Comparison of ENCODE assay signal across 10 cellular contexts in the genomic region with DNA sequence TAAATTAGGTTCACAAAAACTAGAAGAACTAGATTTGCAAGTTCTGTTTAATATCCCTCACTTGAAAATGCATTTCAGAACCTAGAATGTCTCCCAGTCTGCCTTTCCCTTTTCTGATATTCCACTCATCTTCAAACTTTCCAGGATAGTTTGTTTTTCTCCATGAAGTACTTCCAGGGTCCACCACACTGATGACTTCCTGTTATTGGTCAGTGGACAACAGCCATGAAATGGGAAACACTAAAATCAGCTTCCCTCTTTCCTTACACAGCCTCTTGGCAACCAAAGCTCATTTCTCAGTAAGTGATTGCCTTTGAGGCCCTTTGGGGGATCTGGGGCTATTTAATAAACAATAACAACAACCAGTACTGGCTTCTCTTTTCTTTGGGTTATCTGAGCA.
DNase-seq lines count a peak whose midpoint lies in the region; ATAC-seq and TF ChIP-seq lines count a peak whose summit lies in the region.
"Had no signal": no experiment of that assay in that cellular context is flagged by ENCODE, and none has a peak within 500 bp of the region (broad histone marks: within the 10 kb centered on the region; RNA-seq: fewer than 3 reads in every experiment).

No MANE protein-coding gene starts in this region.

- H3K4me2 ChIP-seq in H9 (ENCODE audit: insufficient read depth, insufficient read length, low read length) = no peak overlapping the region

- H3K27ac Mint-ChIP-seq in CD4-positive, CD25-positive, alpha-beta regulatory T cell = peak overlapping the region; percentile 71 to 99 (median 99)
- peak overlapping the region; percentile 96 to 98 (median 97) for H3K27ac Mint-ChIP-seq in H9
- peak overlapping the region; percentile 71 for H3K27ac Mint-ChIP-seq in activated T-helper 17 cell treated with anti-CD3 and anti-CD28 coated beads, Interleukin-2, amount 50 U/mL, for 72 hours
- peak overlapping the region; percentile 95 for H3K27ac Mint-ChIP-seq in mesothelial cell of epicardium
- no peak overlapping the region for H3K27ac Mint-ChIP-seq in natural killer cell

- no peaks in the 10 kb centered on the region for H3K23me2 ChIP-seq in H9 (ENCODE audit: insufficient read length, low read depth, low read length, poor library complexity, severe bottlenecking)

- H3K9me3 Mint-ChIP-seq in CD4-positive, CD25-positive, alpha-beta regulatory T cell = peaks cover 0 to 1% (median 0%) of the 10 kb centered on the region in 7 donors
- H3K9me3 Mint-ChIP-seq in H9 (no peaks in the 10 kb centered on the region), mesothelial cell of epicardium (no peaks in the 10 kb centered on the region), natural killer cell (no peaks in the 10 kb centered on the region)
- no peaks in the 10 kb centered on the region for H3K9me3 Mint-ChIP-seq in activated T-helper 17 cell treated with anti-CD3 and anti-CD28 coated beads, Interleukin-2, amount 50 U/mL, for 72 hours

- peak overlapping the region; percentile 45 for H3K4me3 ChIP-seq in CD4-positive, CD25-positive, alpha-beta regulatory T cell (ENCODE audit: low read depth, low read length)

- H3T11ph ChIP-seq in H9 (ENCODE audit: low read length) = no peak overlapping the region

- H2BK20ac ChIP-seq in H9 (ENCODE audit: low read depth, low read length, poor library complexity, severe bottlenecking) = no peak overlapping the region

- H3K18ac ChIP-seq in H9 (ENCODE audit: insufficient read length, low read depth, low read length) = no peak overlapping the region

- peaks cover 11% of the 10 kb centered on the region; the same call in 1 of the 2 replicates for H3K79me2 ChIP-seq in H9 (ENCODE audit: insufficient read depth, low read length)

- H2BK15ac ChIP-seq in H9 (ENCODE audit: low read depth, low read length) = no peak overlapping the region

- intact Hi-C loops in natural killer cell (cut with micrococcal nuclease) = no loop called here

- TF ChIP-seq CTCF in H9 (conservative IDR thresholded peaks at IDR 0.05) (no peak), mesothelial cell of epicardium (IDR thresholded peaks at IDR 0.05; ENCODE audit: unreplicated experiment) (no peak), natural killer cell (IDR thresholded peaks at IDR 0.05) (no peak)

- H3K4ac ChIP-seq in H9 (ENCODE audit: low read depth, low read length) = no peak overlapping the region

- no peaks in the 10 kb centered on the region for H3K36me3 ChIP-seq in CD4-positive, CD25-positive, alpha-beta regulatory T cell (ENCODE audit: control insufficient read depth, insufficient read depth, low read length)

- peaks cover 23 to 93% (median 79%) of the 10 kb centered on the region in 4 donors for H3K4me1 Mint-ChIP-seq in CD4-positive, CD25-positive, alpha-beta regulatory T cell
- H3K4me1 Mint-ChIP-seq in H9 (peaks cover 71 to 79% of the 10 kb centered on the region in 2 experiments), mesothelial cell of epicardium (peaks cover 84% of the 10 kb centered on the region), natural killer cell (peaks cover 49 to 53% of the 10 kb centered on the region in 2 donors)
- H3K4me1 Mint-ChIP-seq in activated T-helper 17 cell treated with anti-CD3 and anti-CD28 coated beads, Interleukin-2, amount 50 U/mL, for 72 hours = peaks cover 65% of the 10 kb centered on the region

- H3K9ac ChIP-seq in H9 (ENCODE audit: extremely low read depth, insufficient read length, low read length) = no peak overlapping the region

- no peak for ATAC-seq in CD4-positive, CD25-positive, alpha-beta regulatory T cell (ENCODE audit: low read depth in 2 of 2)
- ATAC-seq in activated T-helper 17 cell treated with anti-CD3 and anti-CD28 coated beads, Interleukin-2, amount 50 U/mL, for 72 hours (replicated peaks) = no peak
- ATAC-seq in natural killer cell = no peak

- H3K27me3 Mint-ChIP-seq in CD4-positive, CD25-positive, alpha-beta regulatory T cell = peaks cover 4% of the 10 kb centered on the region
- H3K27me3 Mint-ChIP-seq in H9 (ENCODE audit: low read depth) = no peaks in the 10 kb centered on the region
- H3K27me3 Mint-ChIP-seq in activated T-helper 17 cell treated with anti-CD3 and anti-CD28 coated beads, Interleukin-2, amount 50 U/mL, for 72 hours = no peaks in the 10 kb centered on the region
- H3K27me3 Mint-ChIP-seq in mesothelial cell of epicardium (ENCODE audit: low read depth) = no peaks in the 10 kb centered on the region
- no peaks in the 10 kb centered on the region for H3K27me3 Mint-ChIP-seq in natural killer cell (ENCODE audit: low read depth in 2 of 2)

- no peak overlapping the region for H4K91ac ChIP-seq in H9 (ENCODE audit: insufficient read length, low read depth, low read length)

- H3K56ac ChIP-seq in H9 (ENCODE audit: insufficient read length, low read depth, low read length) = no peak overlapping the region

- H2AFZ ChIP-seq in H9 (ENCODE audit: low read length) = no peak overlapping the region

- H3K14ac ChIP-seq in H9 (ENCODE audit: insufficient read depth, low read length) = no peak overlapping the region

- peaks cover 84% of the 10 kb centered on the region for H3K4me1 ChIP-seq in CD4-positive, CD25-positive, alpha-beta regulatory T cell (ENCODE audit: control insufficient read depth, insufficient read depth, low read length, poor library complexity, severe bottlenecking)
- peaks cover 24% of the 10 kb centered on the region for H3K4me1 ChIP-seq in H9 (ENCODE audit: insufficient read depth, low read length)

- H3K27ac ChIP-seq in CD4-positive, CD25-positive, alpha-beta regulatory T cell (ENCODE audit: insufficient read depth, low read length, poor library complexity, severe bottlenecking) = peak overlapping the region; percentile 65
- peak overlapping the region; percentile 28 for H3K27ac ChIP-seq in H9 (ENCODE audit: insufficient read length, low read depth, low read length)

- H2BK12ac ChIP-seq in H9 (ENCODE audit: insufficient read length, low read depth, low read length) = no peak overlapping the region

- H3K4me3 Mint-ChIP-seq in CD4-positive, CD25-positive, alpha-beta regulatory T cell = peak overlapping the region; percentile 9 to 75 (median 73)
- H3K4me3 Mint-ChIP-seq in H9 = no peak overlapping the region
- H3K4me3 Mint-ChIP-seq in activated T-helper 17 cell treated with anti-CD3 and anti-CD28 coated beads, Interleukin-2, amount 50 U/mL, for 72 hours = peak overlapping the region; percentile 97
- H3K4me3 Mint-ChIP-seq in mesothelial cell of epicardium = peak overlapping the region; percentile 7
- H3K4me3 Mint-ChIP-seq in natural killer cell = no peak overlapping the region

- no peak overlapping the region for H2BK5ac ChIP-seq in H9 (ENCODE audit: insufficient read length, low read length)

- no peaks in the 10 kb centered on the region for H3K9me3 ChIP-seq in CD4-positive, CD25-positive, alpha-beta regulatory T cell (ENCODE audit: control insufficient read depth in 2 of 2, low read length in 2 of 2)
- H3K9me3 ChIP-seq in H9 (ENCODE audit: control insufficient read depth, low read depth, low read length) = no peaks in the 10 kb centered on the region

- peaks cover 2% of the 10 kb centered on the region for H3K79me1 ChIP-seq in H9 (ENCODE audit: insufficient read depth, low read depth, low read length, poor library complexity, severe bottlenecking)

- peaks cover 16% of the 10 kb centered on the region for H3K36me3 Mint-ChIP-seq in CD4-positive, CD25-positive, alpha-beta regulatory T cell
- H3K36me3 Mint-ChIP-seq in H9 (ENCODE audit: insufficient read depth in 1 of 3, low read depth in 3 of 3) (no peaks in the 10 kb centered on the region), mesothelial cell of epicardium (no peaks in the 10 kb centered on the region), natural killer cell (no peaks in the 10 kb centered on the region)
- H3K36me3 Mint-ChIP-seq in activated T-helper 17 cell treated with anti-CD3 and anti-CD28 coated beads, Interleukin-2, amount 50 U/mL, for 72 hours (ENCODE audit: low read depth) = peaks cover 78% of the 10 kb centered on the region

- H4K8ac ChIP-seq in H9 (replicated peaks; ENCODE audit: insufficient read length, low read depth, low read length) = no peak overlapping the region

- no peak overlapping the region for H2AK5ac ChIP-seq in H9 (ENCODE audit: insufficient read length, low read length)

- no peak overlapping the region for H2BK120ac ChIP-seq in H9 (ENCODE audit: low read depth, low read length, poor library complexity, severe bottlenecking)

- H3K27me3 ChIP-seq in CD4-positive, CD25-positive, alpha-beta regulatory T cell (ENCODE audit: control insufficient read depth, insufficient read depth, low read length) = no peaks in the 10 kb centered on the region
- H3K27me3 ChIP-seq in H9 (ENCODE audit: insufficient read depth, low read length) = no peaks in the 10 kb centered on the region

- no peaks in the 10 kb centered on the region for H4K20me1 ChIP-seq in H9 (ENCODE audit: control insufficient read depth, insufficient read depth, insufficient read length)

- H3K23ac ChIP-seq in H9 (ENCODE audit: insufficient read length, low read depth, low read length) = no peak overlapping the region

- no peak overlapping the region for H4K5ac ChIP-seq in H9 (ENCODE audit: insufficient read length, low read depth, low read length)

- DNase-seq in CD4-positive, CD25-positive, alpha-beta regulatory T cell = no peak
- DNase-seq in H9 (no peak), mesothelial cell of epicardium (ENCODE audit: low spot score in 2 of 2, unreplicated experiment in 2 of 2) (no peak), natural killer cell (no peak), iPS-NIHi11 (ENCODE audit: low spot score) (no peak), T-helper 9 cell (no peak)
- no peak for DNase-seq in activated CD4-positive, alpha-beta T cell treated with anti-CD3 and anti-CD28 coated beads for 4 hours
- DNase-seq: NCI-H446, T1000 had no signal

Comparison
In these comparisons a context has a peak if more than half of its experiments do, and no peak if none do; other contexts are left out.
1. H3K27ac Mint-ChIP-seq: peak in CD4-positive, CD25-positive, alpha-beta regulatory T cell (3 of 3), H9 (3 of 3), activated T-helper 17 cell treated with anti-CD3 and anti-CD28 coated beads, Interleukin-2, amount 50 U/mL, for 72 hours (single experiment) and mesothelial cell of epicardium (single experiment); none in natural killer cell (0 of 2).
2. H3K4me3 Mint-ChIP-seq: peak in CD4-positive, CD25-positive, alpha-beta regulatory T cell (4 of 4), activated T-helper 17 cell treated with anti-CD3 and anti-CD28 coated beads, Interleukin-2, amount 50 U/mL, for 72 hours (single experiment) and mesothelial cell of epicardium (single experiment); none in H9 (0 of 2) and natural killer cell (single experiment).